ENCODE assay signal across 25 cellular contexts in genomic region chr19:23543351-23543750, GRCh38.
"Had no signal": no experiment of that assay in that cellular context is flagged by ENCODE, and none has a peak within 500 bp of the region (broad histone marks: within the 10 kb centered on the region; RNA-seq: fewer than 3 reads in every experiment).

No MANE protein-coding gene starts in this region.

- H3K27ac ChIP-seq: stomach, suprapubic skin, testis, thoracic aorta, thyroid gland, tibial artery, tibial nerve, transverse colon, upper lobe of left lung, upper lobe of right lung, uterus, vagina had no signal

- H3K36me3 ChIP-seq: stomach, suprapubic skin, thoracic aorta, thyroid gland, tibial artery, tibial nerve, transverse colon, upper lobe of left lung, upper lobe of right lung, uterus, vagina had no signal

- H3K9me3 ChIP-seq: suprapubic skin, testis, thoracic aorta, thyroid gland, tibial artery, transverse colon, upper lobe of right lung, uterus, vagina had no signal

- ATAC-seq: stimulated activated effector memory CD8-positive, alpha-beta T cell treated with anti-CD3 and anti-CD28 coated beads, Interleukin-12 subunit alpha, Interleukin-12 subunit beta, amount 100 ng/mL, for 72 hours; stimulated activated memory B cell treated with anti-CD40 and anti-IgM and Interleukin-4, amounts not matched to agents 10 μg/mL and 1 μg/mL and 100 μg/mL, for 72 hours; stimulated activated naive B cell treated with anti-CD40 and anti-IgM and Interleukin-4, amounts not matched to agents 10 μg/mL and 1 μg/mL and 100 μg/mL, for 72 hours; stimulated activated naive CD8-positive, alpha-beta T cell treated with anti-CD3 and anti-CD28 coated beads, Interleukin-15, amount 100 ng/mL, for 72 hours; stimulated activated naive CD8-positive, alpha-beta T cell treated with anti-CD3 and anti-CD28 coated beads, Interleukin-15, Interleukin-2, amounts not matched to agents 100 U/mL and 50 U/mL, for 24 hours; upper lobe of right lung had no signal

- H3K4me3 ChIP-seq: stomach, suprapubic skin, testis, thoracic aorta, thyroid gland, tibial artery, tibial nerve, transverse colon, upper lobe of left lung, upper lobe of right lung, uterus, vagina had no signal

- DNase-seq: stimulated activated CD4-positive, alpha-beta T cell treated with anti-CD3 and anti-CD28 coated beads, Interleukin-2, amount 100 ng/mL, for 48 hours; stimulated activated CD4-positive, alpha-beta T cell treated with anti-CD3 and anti-CD28 coated beads, Interleukin-4, amount 100 ng/mL, for 1 hour; stimulated activated CD4-positive, alpha-beta T cell treated with anti-CD3 and anti-CD28 coated beads, Interleukin-4, amount 100 ng/mL, for 24 hours; stimulated activated CD4-positive, alpha-beta T cell treated with anti-CD3 and anti-CD28 coated beads, Interleukin-4, amount 100 ng/mL, for 4 hours; stimulated activated CD8-positive, alpha-beta memory T cell treated with anti-CD3 and anti-CD28 coated beads, Interleukin-4, amount 100 ng/mL, for 48 hours; stimulated activated naive B cell treated with anti-CD40 and anti-IgM and Interleukin-4, amounts not matched to agents 10 μg/mL and 1 μg/mL and 100 μg/mL, for 72 hours; stimulated activated naive CD4-positive, alpha-beta T cell; stimulated activated naive CD4-positive, alpha-beta T cell treated with Interleukin-2 at 50 U/mL for 16 hours; stimulated activated naive CD8-positive, alpha-beta T cell treated with anti-CD3 and anti-CD28 coated beads, Interleukin-15, amount 100 ng/mL, for 72 hours; stimulated activated naive CD8-positive, alpha-beta T cell treated with anti-CD3 and anti-CD28 coated beads, Interleukin-15, Interleukin-2, amounts not matched to agents 100 U/mL and 50 U/mL, for 24 hours; stomach; substantia nigra; testis; thyroid gland; tibial artery; transverse colon; upper lobe of left lung; upper lobe of right lung; uterus had no signal

- H3K27me3 ChIP-seq: stomach, suprapubic skin, testis, thyroid gland, tibial artery, tibial nerve, transverse colon, upper lobe of left lung, upper lobe of right lung, uterus, vagina had no signal

- H3K4me1 ChIP-seq: stomach, suprapubic skin, testis, thyroid gland, tibial artery, tibial nerve, transverse colon, upper lobe of left lung, upper lobe of right lung, uterus, vagina had no signal
